Comparison of ENCODE assay signal across 29 cellular contexts in genomic region chr10:20289055-20289454, GRCh38.
"Had no signal": no experiment of that assay in that cellular context is flagged by ENCODE, and none has a peak within 500 bp of the region (broad histone marks: within the 10 kb centered on the region; RNA-seq: fewer than 3 reads in every experiment).

No MANE protein-coding gene starts in this region.

- H3K9me3 ChIP-seq: ascending aorta, breast epithelium, colonic mucosa, esophagus squamous epithelium had no signal

- DNase-seq: activated CD4-positive, alpha-beta T cell treated with anti-CD3 and anti-CD28 coated beads for 1 hour; activated CD4-positive, alpha-beta T cell treated with anti-CD3 and anti-CD28 coated beads for 4 hours; activated CD4-positive, alpha-beta T cell treated with anti-CD3 and anti-CD28 coated beads, Interleukin-2, amount 10 ng/mL, durations not matched to agents 7 days and 5 days; activated CD4-positive, alpha-beta T cell treated with anti-CD3 and anti-CD28 coated beads, Interleukin-2, amount 50 U/mL, for 4 hours; activated CD4-positive, CD25-positive, alpha-beta regulatory T cell; activated CD8-positive, alpha-beta memory T cell treated with anti-CD3 and anti-CD28 coated beads for 24 hours; activated CD8-positive, alpha-beta T cell treated with anti-CD3 and anti-CD28 coated beads for 36 hours; activated effector memory CD4-positive, alpha-beta T cell treated with Interleukin-2 at 50 U/mL for 16 hours; activated gamma-delta T cell treated with Interleukin-2 at 50 U/mL for 16 hours; activated naive CD4-positive, alpha-beta T cell treated with anti-CD3 and anti-CD28 coated beads, Interleukin-2, amount 50 U/mL, for 16 hours; activated naive CD4-positive, alpha-beta T cell treated with Interleukin-2 at 50 U/mL for 16 hours; activated T-cell treated with anti-CD3 and anti-CD28 coated beads, Interleukin-2, amount 50 U/mL, for 4 hours; amniotic stem cell; central memory CD4-positive, alpha-beta T cell; cerebellar nuclear complex; colonic mucosa; effector CD8-positive, alpha-beta T cell; esophagus squamous epithelium; foreskin melanocyte; glutamatergic neuron; T-helper 1 cell; T-helper 17 cell; T1000; WERI-Rb-1 had no signal

- H3K27ac ChIP-seq: ascending aorta, breast epithelium, cardiac muscle cell, colonic mucosa, epithelial cell of prostate, esophagus squamous epithelium, WERI-Rb-1 had no signal

- ATAC-seq: activated CD8-positive, alpha-beta T cell treated with anti-CD3 and anti-CD28 coated beads for 36 hours; activated T-cell treated with anti-CD3 and anti-CD28 coated beads, Interleukin-2, amount 50 U/mL, for 4 hours; activated T-helper 17 cell treated with anti-CD3 and anti-CD28 coated beads, Interleukin-2, amount 50 U/mL, for 72 hours; T-helper 17 cell had no signal

- H3K4me3 ChIP-seq: ascending aorta, breast epithelium, cardiac muscle cell, colonic mucosa, esophagus squamous epithelium had no signal

- H3K27me3 ChIP-seq: ascending aorta, breast epithelium, cardiac muscle cell, colonic mucosa, esophagus squamous epithelium had no signal

- H3K4me1 ChIP-seq: breast epithelium, colonic mucosa, esophagus squamous epithelium had no signal

- H3K36me3 ChIP-seq: ascending aorta, breast epithelium, cardiac muscle cell, colonic mucosa, esophagus squamous epithelium, WERI-Rb-1 had no signal
